In the genomic region with DNA sequence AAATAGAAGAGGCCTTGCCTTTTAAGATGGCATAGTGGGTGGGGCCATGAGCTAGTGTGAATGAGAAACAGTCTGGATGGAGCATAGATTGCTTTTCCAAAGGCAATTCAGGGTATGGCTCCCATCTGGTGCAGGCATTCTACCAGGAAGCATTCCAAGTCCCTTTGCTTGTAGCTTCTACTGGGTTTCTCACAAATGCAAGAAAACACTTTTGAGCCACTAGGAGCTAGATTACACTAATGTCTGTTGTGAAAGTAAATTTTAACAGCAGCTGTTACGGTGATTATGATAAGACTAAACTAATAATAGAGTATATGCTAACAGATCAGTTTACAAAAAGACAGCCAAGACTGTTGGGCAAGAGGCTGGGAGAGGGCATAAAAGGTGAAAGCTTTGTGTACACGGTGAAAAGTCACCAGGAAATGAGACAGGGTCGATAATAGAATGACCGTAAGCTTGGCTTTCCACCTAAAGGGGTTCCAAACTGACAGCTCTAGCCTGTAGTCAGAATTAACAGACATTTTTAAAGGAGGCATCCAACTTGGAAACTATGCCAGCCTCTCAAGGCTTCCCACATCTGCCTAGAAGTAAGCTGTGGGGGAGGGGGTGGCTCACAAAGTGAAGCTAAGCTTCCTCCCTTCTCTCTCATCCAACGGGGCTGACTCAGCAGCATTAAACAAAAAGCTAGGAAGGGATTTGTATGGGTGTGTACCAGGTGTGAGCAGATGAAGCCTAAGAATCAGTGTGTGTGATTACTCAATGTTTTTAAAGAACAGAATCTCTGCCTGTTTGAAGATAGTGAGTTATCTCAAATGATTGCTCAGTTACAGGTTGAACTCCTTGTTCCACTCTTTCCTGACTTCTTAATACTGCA, we compare ENCODE assay signal across 1 cellular context.
TF ChIP-seq lines count a peak whose summit lies in the region.

No MANE protein-coding gene starts in this region.

TF ChIP-seq in HEK293, 187 proteins besides CTCF, POLR2A, EP300 and RAD21 (continued from another document):
- TF ChIP-seq, protein P1, sequence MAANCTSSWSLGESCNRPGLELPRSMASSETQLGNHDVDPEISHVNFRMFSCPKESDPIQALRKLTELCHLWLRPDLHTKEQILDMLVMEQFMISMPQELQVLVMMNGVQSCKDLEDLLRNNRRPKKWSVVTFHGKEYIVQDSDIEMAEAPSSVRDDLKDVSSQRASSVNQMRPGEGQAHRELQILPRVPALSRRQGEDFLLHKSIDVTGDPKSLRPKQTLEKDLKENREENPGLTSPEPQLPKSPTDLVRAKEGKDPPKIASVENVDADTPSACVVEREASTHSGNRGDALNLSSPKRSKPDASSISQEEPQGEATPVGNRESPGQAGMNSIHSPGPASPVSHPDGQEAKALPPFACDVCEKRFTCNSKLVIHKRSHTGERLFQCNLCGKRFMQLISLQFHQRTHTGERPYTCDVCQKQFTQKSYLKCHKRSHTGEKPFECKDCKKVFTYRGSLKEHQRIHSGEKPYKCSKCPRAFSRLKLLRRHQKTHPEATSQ (tag by site-specific recombination; IDR thresholded peaks at IDR 0.05) = no peak
- TF ChIP-seq, protein P2, sequence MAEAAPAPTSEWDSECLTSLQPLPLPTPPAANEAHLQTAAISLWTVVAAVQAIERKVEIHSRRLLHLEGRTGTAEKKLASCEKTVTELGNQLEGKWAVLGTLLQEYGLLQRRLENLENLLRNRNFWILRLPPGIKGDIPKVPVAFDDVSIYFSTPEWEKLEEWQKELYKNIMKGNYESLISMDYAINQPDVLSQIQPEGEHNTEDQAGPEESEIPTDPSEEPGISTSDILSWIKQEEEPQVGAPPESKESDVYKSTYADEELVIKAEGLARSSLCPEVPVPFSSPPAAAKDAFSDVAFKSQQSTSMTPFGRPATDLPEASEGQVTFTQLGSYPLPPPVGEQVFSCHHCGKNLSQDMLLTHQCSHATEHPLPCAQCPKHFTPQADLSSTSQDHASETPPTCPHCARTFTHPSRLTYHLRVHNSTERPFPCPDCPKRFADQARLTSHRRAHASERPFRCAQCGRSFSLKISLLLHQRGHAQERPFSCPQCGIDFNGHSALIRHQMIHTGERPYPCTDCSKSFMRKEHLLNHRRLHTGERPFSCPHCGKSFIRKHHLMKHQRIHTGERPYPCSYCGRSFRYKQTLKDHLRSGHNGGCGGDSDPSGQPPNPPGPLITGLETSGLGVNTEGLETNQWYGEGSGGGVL (tag by site-specific recombination; IDR thresholded peaks at IDR 0.05) = no peak
- no peak for TF ChIP-seq ZNF707 (tag by site-specific recombination; IDR thresholded peaks at IDR 0.05)
- TF ChIP-seq MEIS1 (CRISPR knock-in tag; IDR thresholded peaks at IDR 0.05; ENCODE audit: borderline replicate concordance) = no peak
- TF ChIP-seq KLF10 (tag by site-specific recombination; IDR thresholded peaks at IDR 0.05) = no peak
- TF ChIP-seq ZNF76 (tag by site-specific recombination; IDR thresholded peaks at IDR 0.05; ENCODE audit: borderline replicate concordance, low read depth) = no peak
- no peak for TF ChIP-seq SP3 (tag by site-specific recombination; IDR thresholded peaks at IDR 0.05)
- no peak for TF ChIP-seq ZNF146 (tag by site-specific recombination; IDR thresholded peaks at IDR 0.05)
- no peak for TF ChIP-seq ZBTB8A (tag by site-specific recombination; IDR thresholded peaks at IDR 0.05)
- TF ChIP-seq ZNF416 (tag by site-specific recombination; IDR thresholded peaks at IDR 0.05) = no peak
- TF ChIP-seq ZNF624 (tag by site-specific recombination; IDR thresholded peaks at IDR 0.05) = no peak
- TF ChIP-seq, protein P3, sequence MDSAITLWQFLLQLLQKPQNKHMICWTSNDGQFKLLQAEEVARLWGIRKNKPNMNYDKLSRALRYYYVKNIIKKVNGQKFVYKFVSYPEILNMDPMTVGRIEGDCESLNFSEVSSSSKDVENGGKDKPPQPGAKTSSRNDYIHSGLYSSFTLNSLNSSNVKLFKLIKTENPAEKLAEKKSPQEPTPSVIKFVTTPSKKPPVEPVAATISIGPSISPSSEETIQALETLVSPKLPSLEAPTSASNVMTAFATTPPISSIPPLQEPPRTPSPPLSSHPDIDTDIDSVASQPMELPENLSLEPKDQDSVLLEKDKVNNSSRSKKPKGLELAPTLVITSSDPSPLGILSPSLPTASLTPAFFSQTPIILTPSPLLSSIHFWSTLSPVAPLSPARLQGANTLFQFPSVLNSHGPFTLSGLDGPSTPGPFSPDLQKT (IDR thresholded peaks at IDR 0.05; ENCODE audit: borderline replicate concordance, low read depth, low read length) = no peak
- TF ChIP-seq ZNF350 (tag by site-specific recombination; IDR thresholded peaks at IDR 0.05) = 0 out of 2 replicates have a peak, but pooled peaks have one; percentile 29
- TF ChIP-seq ZNF133 (tag by site-specific recombination; IDR thresholded peaks at IDR 0.05) = no peak
- TF ChIP-seq, protein P4, sequence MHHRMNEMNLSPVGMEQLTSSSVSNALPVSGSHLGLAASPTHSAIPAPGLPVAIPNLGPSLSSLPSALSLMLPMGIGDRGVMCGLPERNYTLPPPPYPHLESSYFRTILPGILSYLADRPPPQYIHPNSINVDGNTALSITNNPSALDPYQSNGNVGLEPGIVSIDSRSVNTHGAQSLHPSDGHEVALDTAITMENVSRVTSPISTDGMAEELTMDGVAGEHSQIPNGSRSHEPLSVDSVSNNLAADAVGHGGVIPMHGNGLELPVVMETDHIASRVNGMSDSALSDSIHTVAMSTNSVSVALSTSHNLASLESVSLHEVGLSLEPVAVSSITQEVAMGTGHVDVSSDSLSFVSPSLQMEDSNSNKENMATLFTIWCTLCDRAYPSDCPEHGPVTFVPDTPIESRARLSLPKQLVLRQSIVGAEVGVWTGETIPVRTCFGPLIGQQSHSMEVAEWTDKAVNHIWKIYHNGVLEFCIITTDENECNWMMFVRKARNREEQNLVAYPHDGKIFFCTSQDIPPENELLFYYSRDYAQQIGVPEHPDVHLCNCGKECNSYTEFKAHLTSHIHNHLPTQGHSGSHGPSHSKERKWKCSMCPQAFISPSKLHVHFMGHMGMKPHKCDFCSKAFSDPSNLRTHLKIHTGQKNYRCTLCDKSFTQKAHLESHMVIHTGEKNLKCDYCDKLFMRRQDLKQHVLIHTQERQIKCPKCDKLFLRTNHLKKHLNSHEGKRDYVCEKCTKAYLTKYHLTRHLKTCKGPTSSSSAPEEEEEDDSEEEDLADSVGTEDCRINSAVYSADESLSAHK (tag by site-specific recombination; IDR thresholded peaks at IDR 0.05) = no peak
- no peak for TF ChIP-seq ZEB2 (tag by site-specific recombination; IDR thresholded peaks at IDR 0.05)
- no peak for TF ChIP-seq ZNF664 (tag by site-specific recombination; IDR thresholded peaks at IDR 0.05)
- TF ChIP-seq TRIM28 (IDR thresholded peaks at IDR 0.05; ENCODE audit: borderline replicate concordance, low read length) = peak; percentile 13; the same call in 1 of the 2 replicates
- no peak for TF ChIP-seq ZNF132 (tag by site-specific recombination; IDR thresholded peaks at IDR 0.05; ENCODE audit: borderline replicate concordance)
- no peak for TF ChIP-seq ZNF274 (IDR thresholded peaks at IDR 0.05; ENCODE audit: low read length)
- TF ChIP-seq ZNF274 (tag by site-specific recombination; IDR thresholded peaks at IDR 0.05; ENCODE audit: borderline replicate concordance) = no peak
- no peak for TF ChIP-seq ZNF157 (tag by site-specific recombination; IDR thresholded peaks at IDR 0.05)
- TF ChIP-seq ZNF335 (tag by site-specific recombination; conservative IDR thresholded peaks at IDR 0.05) = 0 out of 2 replicates have a peak, but pooled peaks have one; percentile 35
- no peak for TF ChIP-seq GLIS1 (tag by site-specific recombination; IDR thresholded peaks at IDR 0.05)
- no peak for TF ChIP-seq ZNF660 (tag by site-specific recombination; IDR thresholded peaks at IDR 0.05)
